In the genomic region with DNA sequence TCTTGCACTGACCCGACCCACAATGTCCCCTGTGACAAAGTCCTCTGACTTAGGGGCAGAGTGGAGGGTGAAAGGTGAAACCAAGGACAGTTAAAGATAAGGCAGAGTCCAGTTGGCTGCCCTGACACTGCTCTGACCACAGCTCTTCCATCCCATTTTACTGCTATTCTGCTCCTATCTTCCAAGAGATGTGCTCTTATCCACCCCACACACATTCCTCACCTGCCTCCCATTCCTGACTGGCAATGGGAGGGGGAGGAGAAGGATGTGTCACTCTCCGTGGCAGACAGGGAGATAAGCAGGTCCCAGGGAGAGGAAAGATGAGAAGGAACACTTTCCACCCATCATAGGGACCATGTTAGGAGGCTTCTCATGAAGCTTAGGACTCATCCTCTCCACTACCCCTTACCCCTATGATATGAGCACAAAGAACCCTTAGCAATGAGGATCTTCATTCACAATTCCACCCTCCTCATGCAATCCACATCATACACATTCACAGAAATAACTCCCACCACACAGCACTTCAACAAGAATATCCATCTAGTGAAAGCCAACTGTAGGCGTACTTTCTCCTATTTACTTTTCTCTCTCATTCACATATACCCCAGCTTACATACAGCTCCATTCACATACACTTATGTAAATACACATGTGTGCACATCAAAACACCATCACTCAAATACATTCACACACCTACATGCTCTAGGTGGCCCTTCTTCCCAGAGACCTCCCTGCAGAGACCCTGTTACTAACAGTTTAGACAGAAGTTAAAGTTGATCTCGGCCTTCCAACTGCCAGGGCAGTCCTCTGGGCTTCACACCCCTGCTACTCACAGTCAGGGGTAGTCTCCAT, we compare ENCODE assay signal across 1 cellular context.
A peak's percentile ranks its signal among the peaks of the same experiment; 100 is the strongest.
TF ChIP-seq lines count a peak whose summit lies in the region.

No MANE protein-coding gene starts in this region.

TF ChIP-seq in K562, 482 proteins besides CTCF, POLR2A, EP300 and RAD21 (continued from another document and continues in another):
- TF ChIP-seq CREB1 (IDR thresholded peaks at IDR 0.05): 0 out of 2 replicates have a peak, but pooled peaks have one; percentile 13
- TF ChIP-seq CREB1 (CRISPR knock-in tag; IDR thresholded peaks at IDR 0.05): 0 out of 2 replicates have a peak, but pooled peaks have one; percentile 16
- TF ChIP-seq, protein P1, sequence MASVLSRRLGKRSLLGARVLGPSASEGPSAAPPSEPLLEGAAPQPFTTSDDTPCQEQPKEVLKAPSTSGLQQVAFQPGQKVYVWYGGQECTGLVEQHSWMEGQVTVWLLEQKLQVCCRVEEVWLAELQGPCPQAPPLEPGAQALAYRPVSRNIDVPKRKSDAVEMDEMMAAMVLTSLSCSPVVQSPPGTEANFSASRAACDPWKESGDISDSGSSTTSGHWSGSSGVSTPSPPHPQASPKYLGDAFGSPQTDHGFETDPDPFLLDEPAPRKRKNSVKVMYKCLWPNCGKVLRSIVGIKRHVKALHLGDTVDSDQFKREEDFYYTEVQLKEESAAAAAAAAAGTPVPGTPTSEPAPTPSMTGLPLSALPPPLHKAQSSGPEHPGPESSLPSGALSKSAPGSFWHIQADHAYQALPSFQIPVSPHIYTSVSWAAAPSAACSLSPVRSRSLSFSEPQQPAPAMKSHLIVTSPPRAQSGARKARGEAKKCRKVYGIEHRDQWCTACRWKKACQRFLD (CRISPR knock-in tag; IDR thresholded peaks at IDR 0.05): peak; percentile 52; the same call in 1 of the 2 replicates
- no peak for TF ChIP-seq NFYB (IDR thresholded peaks at IDR 0.05; ENCODE audit: extremely low read depth, insufficient read length)
- no peak for TF ChIP-seq PCBP2 (IDR thresholded peaks at IDR 0.05; ENCODE audit: low read depth, low read length, poor library complexity, severe bottlenecking)
- peak; percentile 89 for TF ChIP-seq DPF2 (IDR thresholded peaks at IDR 0.05)
- no peak; a peak in 1 of 3 replicates for TF ChIP-seq CBX3 (IDR thresholded peaks at IDR 0.05; ENCODE audit: borderline replicate concordance in 1 of 2, low read length in 2 of 2)
- peak; percentile 98 for TF ChIP-seq ZEB2 (IDR thresholded peaks at IDR 0.05)
- peak; percentile 59; the same call in 1 of the 2 replicates for TF ChIP-seq NR4A1 (CRISPR knock-in tag; IDR thresholded peaks at IDR 0.05)
- TF ChIP-seq NR4A1 (tag; IDR thresholded peaks at IDR 0.05): peak; percentile 74
- TF ChIP-seq, protein P2, sequence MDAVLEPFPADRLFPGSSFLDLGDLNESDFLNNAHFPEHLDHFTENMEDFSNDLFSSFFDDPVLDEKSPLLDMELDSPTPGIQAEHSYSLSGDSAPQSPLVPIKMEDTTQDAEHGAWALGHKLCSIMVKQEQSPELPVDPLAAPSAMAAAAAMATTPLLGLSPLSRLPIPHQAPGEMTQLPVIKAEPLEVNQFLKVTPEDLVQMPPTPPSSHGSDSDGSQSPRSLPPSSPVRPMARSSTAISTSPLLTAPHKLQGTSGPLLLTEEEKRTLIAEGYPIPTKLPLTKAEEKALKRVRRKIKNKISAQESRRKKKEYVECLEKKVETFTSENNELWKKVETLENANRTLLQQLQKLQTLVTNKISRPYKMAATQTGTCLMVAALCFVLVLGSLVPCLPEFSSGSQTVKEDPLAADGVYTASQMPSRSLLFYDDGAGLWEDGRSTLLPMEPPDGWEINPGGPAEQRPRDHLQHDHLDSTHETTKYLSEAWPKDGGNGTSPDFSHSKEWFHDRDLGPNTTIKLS (IDR thresholded peaks at IDR 0.05; ENCODE audit: borderline replicate concordance, low read depth): no peak
- TF ChIP-seq FOXK2 (conservative IDR thresholded peaks at IDR 0.05 in 1 of 2, IDR thresholded peaks at IDR 0.05 in 1 of 2; ENCODE audit: low read depth in 2 of 2): no peak
- 0 out of 4 replicates have a peak, but pooled peaks of 1 of the 2 experiments have one; percentile 34 for TF ChIP-seq ARNT (IDR thresholded peaks at IDR 0.05)
- TF ChIP-seq SMAD2 (IDR thresholded peaks at IDR 0.05; ENCODE audit: low read depth, low read length): no peak
- TF ChIP-seq TEAD1 (CRISPR knock-in tag; IDR thresholded peaks at IDR 0.05): peak; percentile 82 to 92
- no peak for TF ChIP-seq ILF3 (IDR thresholded peaks at IDR 0.05; ENCODE audit: borderline replicate concordance)
- TF ChIP-seq ZNF584 (CRISPR knock-in tag; IDR thresholded peaks at IDR 0.05; ENCODE audit: low read depth): peak; percentile 73; the same call in 1 of the 2 replicates
- no peak for TF ChIP-seq HNRNPK (IDR thresholded peaks at IDR 0.05; ENCODE audit: low read depth, low read length, poor library complexity, severe bottlenecking)
- TF ChIP-seq NR2F6 (CRISPR knock-in tag; IDR thresholded peaks at IDR 0.05): no peak
- TF ChIP-seq, protein P3, sequence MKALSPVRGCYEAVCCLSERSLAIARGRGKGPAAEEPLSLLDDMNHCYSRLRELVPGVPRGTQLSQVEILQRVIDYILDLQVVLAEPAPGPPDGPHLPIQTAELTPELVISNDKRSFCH (CRISPR knock-in tag; IDR thresholded peaks at IDR 0.05): no peak
- TF ChIP-seq, protein P3 (tag; IDR thresholded peaks at IDR 0.05): peak; percentile 90
- TF ChIP-seq ELF4 (CRISPR knock-in tag; IDR thresholded peaks at IDR 0.05): peak; percentile 97
- no peak for TF ChIP-seq ZNF24 (IDR thresholded peaks at IDR 0.05)
- TF ChIP-seq SP1 (CRISPR knock-in tag; IDR thresholded peaks at IDR 0.05): no peak
- peak; percentile 8 to 29; a peak in 1 of 4 replicates for TF ChIP-seq NRF1 (conservative IDR thresholded peaks at IDR 0.05 in 1 of 2, IDR thresholded peaks at IDR 0.05 in 1 of 2)
- TF ChIP-seq, protein P4, sequence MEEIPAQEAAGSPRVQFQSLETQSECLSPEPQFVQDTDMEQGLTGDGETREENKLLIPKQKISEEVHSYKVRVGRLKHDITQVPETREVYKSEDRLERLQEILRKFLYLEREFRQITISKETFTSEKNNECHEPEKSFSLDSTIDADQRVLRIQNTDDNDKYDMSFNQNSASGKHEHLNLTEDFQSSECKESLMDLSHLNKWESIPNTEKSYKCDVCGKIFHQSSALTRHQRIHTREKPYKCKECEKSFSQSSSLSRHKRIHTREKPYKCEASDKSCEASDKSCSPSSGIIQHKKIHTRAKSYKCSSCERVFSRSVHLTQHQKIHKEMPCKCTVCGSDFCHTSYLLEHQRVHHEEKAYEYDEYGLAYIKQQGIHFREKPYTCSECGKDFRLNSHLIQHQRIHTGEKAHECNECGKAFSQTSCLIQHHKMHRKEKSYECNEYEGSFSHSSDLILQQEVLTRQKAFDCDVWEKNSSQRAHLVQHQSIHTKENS (CRISPR knock-in tag; IDR thresholded peaks at IDR 0.05): no peak
- TF ChIP-seq ZNF174 (CRISPR knock-in tag; IDR thresholded peaks at IDR 0.05): no peak
- peak; percentile 87 to 89 for TF ChIP-seq MAZ (CRISPR knock-in tag; conservative IDR thresholded peaks at IDR 0.05 in 1 of 2, IDR thresholded peaks at IDR 0.05 in 1 of 2)
- peak; percentile 79; the same call in 1 of the 2 replicates for TF ChIP-seq CBFB (CRISPR knock-in tag; IDR thresholded peaks at IDR 0.05)
- TF ChIP-seq, protein P5, sequence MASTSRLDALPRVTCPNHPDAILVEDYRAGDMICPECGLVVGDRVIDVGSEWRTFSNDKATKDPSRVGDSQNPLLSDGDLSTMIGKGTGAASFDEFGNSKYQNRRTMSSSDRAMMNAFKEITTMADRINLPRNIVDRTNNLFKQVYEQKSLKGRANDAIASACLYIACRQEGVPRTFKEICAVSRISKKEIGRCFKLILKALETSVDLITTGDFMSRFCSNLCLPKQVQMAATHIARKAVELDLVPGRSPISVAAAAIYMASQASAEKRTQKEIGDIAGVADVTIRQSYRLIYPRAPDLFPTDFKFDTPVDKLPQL (IDR thresholded peaks at IDR 0.05; ENCODE audit: extremely low read depth, insufficient read length): no peak
- no peak for TF ChIP-seq ZNF124 (CRISPR knock-in tag; IDR thresholded peaks at IDR 0.05)
- TF ChIP-seq NFE2L1 (tag; IDR thresholded peaks at IDR 0.05; ENCODE audit: borderline replicate concordance, low read depth): no peak
- TF ChIP-seq NONO (IDR thresholded peaks at IDR 0.05; ENCODE audit: low read depth in 2 of 2, low read length in 1 of 2): 0 out of 4 replicates have a peak, but pooled peaks of 1 of the 2 experiments have one; percentile 40
- TF ChIP-seq TSC22D4 (tag; IDR thresholded peaks at IDR 0.05): 0 out of 2 replicates have a peak, but pooled peaks have one; percentile 37
- TF ChIP-seq ZBTB17 (CRISPR knock-in tag; IDR thresholded peaks at IDR 0.05): peak; percentile 70; the same call in 1 of the 2 replicates
- peak; percentile 40; the same call in 1 of the 2 replicates for TF ChIP-seq STAT5A (IDR thresholded peaks at IDR 0.05; ENCODE audit: borderline replicate concordance, low read length)
- TF ChIP-seq PHF21A (IDR thresholded peaks at IDR 0.05; ENCODE audit: borderline replicate concordance, low read depth): no peak
- TF ChIP-seq, protein P6, sequence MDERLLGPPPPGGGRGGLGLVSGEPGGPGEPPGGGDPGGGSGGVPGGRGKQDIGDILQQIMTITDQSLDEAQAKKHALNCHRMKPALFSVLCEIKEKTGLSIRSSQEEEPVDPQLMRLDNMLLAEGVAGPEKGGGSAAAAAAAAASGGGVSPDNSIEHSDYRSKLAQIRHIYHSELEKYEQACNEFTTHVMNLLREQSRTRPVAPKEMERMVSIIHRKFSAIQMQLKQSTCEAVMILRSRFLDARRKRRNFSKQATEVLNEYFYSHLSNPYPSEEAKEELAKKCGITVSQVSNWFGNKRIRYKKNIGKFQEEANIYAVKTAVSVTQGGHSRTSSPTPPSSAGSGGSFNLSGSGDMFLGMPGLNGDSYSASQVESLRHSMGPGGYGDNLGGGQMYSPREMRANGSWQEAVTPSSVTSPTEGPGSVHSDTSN (CRISPR knock-in tag; IDR thresholded peaks at IDR 0.05; ENCODE audit: low read depth): peak; percentile 61; the same call in 1 of the 2 replicates
- TF ChIP-seq, protein P6 (tag; conservative IDR thresholded peaks at IDR 0.05; ENCODE audit: low read depth): peak; percentile 73
- TF ChIP-seq AFF1 (IDR thresholded peaks at IDR 0.05; ENCODE audit: low read depth in 1 of 2, partially characterized antibody in 2 of 2): peak in 1 of 2 experiments; percentile 63
- TF ChIP-seq, protein P7, sequence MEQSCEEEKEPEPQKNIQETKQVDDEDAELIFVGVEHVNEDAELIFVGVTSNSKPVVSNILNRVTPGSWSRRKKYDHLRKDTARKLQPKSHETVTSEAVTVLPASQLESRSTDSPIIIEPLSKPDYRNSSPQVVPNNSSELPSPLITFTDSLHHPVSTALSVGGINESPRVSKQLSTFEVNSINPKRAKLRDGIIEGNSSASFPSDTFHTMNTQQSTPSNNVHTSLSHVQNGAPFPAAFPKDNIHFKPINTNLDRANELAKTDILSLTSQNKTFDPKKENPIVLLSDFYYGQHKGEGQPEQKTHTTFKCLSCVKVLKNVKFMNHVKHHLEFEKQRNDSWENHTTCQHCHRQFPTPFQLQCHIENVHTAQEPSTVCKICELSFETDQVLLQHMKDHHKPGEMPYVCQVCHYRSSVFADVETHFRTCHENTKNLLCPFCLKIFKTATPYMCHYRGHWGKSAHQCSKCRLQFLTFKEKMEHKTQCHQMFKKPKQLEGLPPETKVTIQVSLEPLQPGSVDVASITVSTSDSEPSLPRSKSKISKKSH (CRISPR knock-in tag; IDR thresholded peaks at IDR 0.05): no peak
- TF ChIP-seq SETDB1 (IDR thresholded peaks at IDR 0.05; ENCODE audit: low read length): no peak
- TF ChIP-seq, protein P8, sequence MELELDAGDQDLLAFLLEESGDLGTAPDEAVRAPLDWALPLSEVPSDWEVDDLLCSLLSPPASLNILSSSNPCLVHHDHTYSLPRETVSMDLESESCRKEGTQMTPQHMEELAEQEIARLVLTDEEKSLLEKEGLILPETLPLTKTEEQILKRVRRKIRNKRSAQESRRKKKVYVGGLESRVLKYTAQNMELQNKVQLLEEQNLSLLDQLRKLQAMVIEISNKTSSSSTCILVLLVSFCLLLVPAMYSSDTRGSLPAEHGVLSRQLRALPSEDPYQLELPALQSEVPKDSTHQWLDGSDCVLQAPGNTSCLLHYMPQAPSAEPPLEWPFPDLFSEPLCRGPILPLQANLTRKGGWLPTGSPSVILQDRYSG (tag; conservative IDR thresholded peaks at IDR 0.05; ENCODE audit: low read depth): 0 out of 2 replicates have a peak, but pooled peaks have one; percentile 48
- TF ChIP-seq ZNF263 (CRISPR knock-in tag; IDR thresholded peaks at IDR 0.05; ENCODE audit: borderline replicate concordance): peak; percentile 63; the same call in 1 of the 2 replicates
- no peak for TF ChIP-seq POLR2AphosphoS2 (IDR thresholded peaks at IDR 0.05; ENCODE audit: low read length)
- 0 out of 2 replicates have a peak, but pooled peaks have one; percentile 51 for TF ChIP-seq NCOA1 (IDR thresholded peaks at IDR 0.05; ENCODE audit: low read depth)
- TF ChIP-seq GATAD2A (IDR thresholded peaks at IDR 0.05): peak; percentile 76; the same call in 1 of the 2 replicates
- TF ChIP-seq ZFP30 (CRISPR knock-in tag; IDR thresholded peaks at IDR 0.05; ENCODE audit: borderline replicate concordance): no peak
- peak; percentile 62; the same call in 1 of the 2 replicates for TF ChIP-seq MYNN (IDR thresholded peaks at IDR 0.05)
- no peak for TF ChIP-seq MYNN (CRISPR knock-in tag; IDR thresholded peaks at IDR 0.05)
